In genomic region chr10:114437456-114438292, GRCh38 we compare ENCODE assay signal across 9 cellular contexts. TPM values are rescaled to one million over a fixed set of nuclear protein-coding genes. Genes with fewer than 3 reads are reported as not detected.
DNase-seq lines count a peak whose midpoint lies in the region; ATAC-seq, FAIRE-seq and TF ChIP-seq lines count a peak whose summit lies in the region.
"Had no signal": no experiment of that assay in that cellular context is flagged by ENCODE, and none has a peak within 500 bp of the region (broad histone marks: within the 10 kb centered on the region; RNA-seq: fewer than 3 reads in every experiment).

No MANE protein-coding gene starts in this region.

- no peaks in the 10 kb centered on the region for H3K4me1 Mint-ChIP-seq in neural crest cell

- TF ChIP-seq CTCF in bronchial epithelial cell (IDR thresholded peaks at IDR 0.05; ENCODE audit: insufficient read depth, low read length, severe bottlenecking), result peak; percentile 54
- TF ChIP-seq CTCF in neural crest cell (conservative IDR thresholded peaks at IDR 0.05), result peak; percentile 68

- peaks cover 20% of the 10 kb centered on the region for H3K36me3 ChIP-seq in bronchial epithelial cell (ENCODE audit: control insufficient read depth, insufficient read depth, low read length)

- DNase-seq in Daoy (ENCODE audit: low read depth), result peak; percentile 18
- DNase-seq in bronchial epithelial cell (ENCODE audit: low read depth), result peak; percentile 41
- no peak for DNase-seq in neural crest cell (ENCODE audit: low read depth, low spot score)
- no peak for DNase-seq in NCI-H1092 treated with DMSO at 0.1 percent for 48 hours (lab: John Stamatoyannopoulos, UW)
- no peak for DNase-seq in activated gamma-delta T cell (lab: John Stamatoyannopoulos, UW)

- H3K4me3 Mint-ChIP-seq in neural crest cell, result no peak overlapping the region
- H3K4me3 Mint-ChIP-seq: T-helper 1 cell treated with Interleukin-12 subunit alpha and Interleukin-12 subunit beta and Interleukin-4 antibody, amounts not matched to agents 30 μg/mL and 1 μg/mL, for 36 hours had no signal

- no peak for TF ChIP-seq EP300 in Ishikawa (IDR thresholded peaks at IDR 0.05; ENCODE audit: borderline replicate concordance)

- peaks cover 13% of the 10 kb centered on the region for H3K36me3 Mint-ChIP-seq in neural crest cell (ENCODE audit: low read depth)

- peak; percentile 81 for TF ChIP-seq RAD21 in Ishikawa (IDR thresholded peaks at IDR 0.05; ENCODE audit: low read depth)

- FAIRE-seq in bronchial epithelial cell (lab: Jason Lieb, UNC), result no peak

- no peaks in the 10 kb centered on the region for H3K27me3 Mint-ChIP-seq in neural crest cell (ENCODE audit: low read depth)

- H3K4me3 ChIP-seq in bronchial epithelial cell (ENCODE audit: low read depth, low read length), result no peak overlapping the region

- ATAC-seq in GM21786 (IDR thresholded peaks at IDR 0.05; ENCODE audit: unreplicated experiment) (no peak), HG03565 (IDR thresholded peaks at IDR 0.05; ENCODE audit: unreplicated experiment) (no peak)

- no peaks in the 10 kb centered on the region for H3K27me3 ChIP-seq in bronchial epithelial cell (ENCODE audit: control insufficient read depth, insufficient read depth, low read length)

- no peak overlapping the region for H3K27ac Mint-ChIP-seq in neural crest cell (ENCODE audit: unreplicated experiment)
- H3K27ac Mint-ChIP-seq: T-helper 1 cell treated with Interleukin-12 subunit alpha and Interleukin-12 subunit beta and Interleukin-4 antibody, amounts not matched to agents 30 μg/mL and 1 μg/mL, for 36 hours had no signal

- no peaks in the 10 kb centered on the region for H3K9me3 Mint-ChIP-seq in neural crest cell
- H3K9me3 Mint-ChIP-seq: T-helper 1 cell treated with Interleukin-12 subunit alpha and Interleukin-12 subunit beta and Interleukin-4 antibody, amounts not matched to agents 30 μg/mL and 1 μg/mL, for 36 hours had no signal

TF ChIP-seq in Ishikawa, 13 proteins besides CTCF, POLR2A, EP300 and RAD21:
- TF ChIP-seq YY1 (IDR thresholded peaks at IDR 0.05; ENCODE audit: low read depth) (no peak), CREB1 (IDR thresholded peaks at IDR 0.05; ENCODE audit: low read depth) (no peak), REST (IDR thresholded peaks at IDR 0.05; ENCODE audit: low read depth) (no peak), TEAD4 (IDR thresholded peaks at IDR 0.05) (no peak), EGR1 (IDR thresholded peaks at IDR 0.05) (no peak), TAF1 (IDR thresholded peaks at IDR 0.05; ENCODE audit: low read depth) (no peak), MAX (IDR thresholded peaks at IDR 0.05) (no peak), TCF12 (IDR thresholded peaks at IDR 0.05; ENCODE audit: low read depth) (no peak)

RNA-seq across cellular contexts. Expression of gene AFAP1L2, which starts 33.4 kb away (rescaled TPM):
- total RNA-seq in Daoy (2014; rRNA removed; shearing (Covaris generic)), result 10.9 and 17.1 TPM in 2 replicates
- total RNA-seq in bronchial epithelial cell, result 6.8 and 10.8 TPM in 2 replicates
- total RNA-seq in neural crest cell, result 72.1 and 73.6 TPM in 2 replicates

Comparison
In these comparisons a context has a peak if more than half of its experiments do, and no peak if none do; other contexts are left out.
1. DNase-seq: peak in Daoy (single experiment) and bronchial epithelial cell (single experiment); none in neural crest cell (single experiment), NCI-H1092 treated with DMSO at 0.1 percent for 48 hours (single experiment) and activated gamma-delta T cell (single experiment).